ENCODE assay signal across 21 cellular contexts in genomic region chr16:10930755-10931093, GRCh38. TPM values are rescaled to one million over a fixed set of nuclear protein-coding genes. Genes with fewer than 3 reads are reported as not detected.
DNase-seq lines count a peak whose midpoint lies in the region; ATAC-seq and TF ChIP-seq lines count a peak whose summit lies in the region.
"Had no signal": no experiment of that assay in that cellular context is flagged by ENCODE, and none has a peak within 500 bp of the region (broad histone marks: within the 10 kb centered on the region; RNA-seq: fewer than 3 reads in every experiment).

No MANE protein-coding gene starts in this region.

- intact Hi-C loops in posterior cingulate gyrus (cut with DNase I), result no loop called here
- intact Hi-C loops in activated CD8-positive, alpha-beta T cell treated with anti-CD3 and anti-CD28 coated beads for 36 hours (cut with micrococcal nuclease), result no loop called here

- H3K4me3 ChIP-seq in BE2C (ENCODE audit: low read depth, low read length) (no peak overlapping the region), epithelial cell of proximal tubule (ENCODE audit: low read depth, low read length) (no peak overlapping the region)
- H3K4me3 ChIP-seq: SJSA1 had no signal

- no peaks in the 10 kb centered on the region for H3K9me3 ChIP-seq in BE2C
- H3K9me3 ChIP-seq: SJSA1 had no signal

- no peaks in the 10 kb centered on the region for H3K27me3 ChIP-seq in BE2C
- H3K27me3 ChIP-seq: SJSA1 had no signal

- DNase-seq in BE2C (no peak), GM13976 (ENCODE audit: low spot score) (no peak), SHP77 (lab: John Stamatoyannopoulos, UW) (peak; percentile 53 to 68), epithelial cell of proximal tubule (ENCODE audit: low read depth) (no peak), epidermal melanocyte (ENCODE audit: insufficient read length, low spot score) (no peak), posterior cingulate gyrus (no peak)
- DNase-seq in activated CD8-positive, alpha-beta T cell treated with anti-CD3 and anti-CD28 coated beads for 36 hours, result no peak
- DNase-seq: activated CD4-positive, alpha-beta T cell treated with anti-CD3 and anti-CD28 coated beads, Interleukin-2, amount 10 ng/mL, durations not matched to agents 24 days and 14 days; activated CD8-positive, alpha-beta memory T cell treated with anti-CD3 and anti-CD28 coated beads, Interleukin-2, amount 50 U/mL, for 4 hours; activated gamma-delta T cell; CD4-positive, alpha-beta memory T cell; cerebellar nuclear complex; DND-41; kidney; mesenchymal stem cell; natural killer cell; NCI-H1694; stimulated activated CD4-positive, alpha-beta T cell treated with anti-CD3 and anti-CD28 coated beads, Interleukin-1b, Interleukin-23, amount 100 ng/mL, for 48 hours had no signal

- no peak overlapping the region for H3K4me3 Mint-ChIP-seq in activated CD8-positive, alpha-beta T cell treated with anti-CD3 and anti-CD28 coated beads for 36 hours
- H3K4me3 Mint-ChIP-seq: activated CD4-positive, alpha-beta T cell treated with anti-CD3 and anti-CD28 coated beads, Interleukin-2, amount 10 ng/mL, durations not matched to agents 24 days and 14 days; CD4-positive, alpha-beta memory T cell; natural killer cell had no signal

- no peak overlapping the region for H3K27ac Mint-ChIP-seq in activated CD8-positive, alpha-beta T cell treated with anti-CD3 and anti-CD28 coated beads for 36 hours

- POLR2A ChIA-PET in activated CD8-positive, alpha-beta T cell treated with anti-CD3 and anti-CD28 coated beads for 36 hours (lab: Charles Lee), result interaction anchor here (1.4 kb wide), 2 partner anchors 9 to 12 kb away, joined by 4 to 5 read pairs; no protein-coding TSS in a partner anchor

- H3K4me1 Mint-ChIP-seq in activated CD8-positive, alpha-beta T cell treated with anti-CD3 and anti-CD28 coated beads for 36 hours (ENCODE audit: low read depth), result peaks cover 31% of the 10 kb centered on the region

- no peaks in the 10 kb centered on the region for H3K27me3 Mint-ChIP-seq in activated CD8-positive, alpha-beta T cell treated with anti-CD3 and anti-CD28 coated beads for 36 hours
- H3K27me3 Mint-ChIP-seq: activated CD4-positive, alpha-beta T cell treated with anti-CD3 and anti-CD28 coated beads, Interleukin-2, amount 10 ng/mL, durations not matched to agents 24 days and 14 days; CD4-positive, alpha-beta memory T cell had no signal

- H3K4me1 ChIP-seq in BE2C, result no peaks in the 10 kb centered on the region; the same call in 1 of the 2 replicates
- H3K4me1 ChIP-seq: SJSA1 had no signal

- peaks cover 24% of the 10 kb centered on the region for H3K36me3 Mint-ChIP-seq in activated CD8-positive, alpha-beta T cell treated with anti-CD3 and anti-CD28 coated beads for 36 hours (ENCODE audit: low read depth)
- H3K36me3 Mint-ChIP-seq: natural killer cell had no signal

- no peaks in the 10 kb centered on the region for H3K9me3 Mint-ChIP-seq in activated CD8-positive, alpha-beta T cell treated with anti-CD3 and anti-CD28 coated beads for 36 hours
- H3K9me3 Mint-ChIP-seq: activated CD4-positive, alpha-beta T cell treated with anti-CD3 and anti-CD28 coated beads, Interleukin-2, amount 10 ng/mL, durations not matched to agents 24 days and 14 days; CD4-positive, alpha-beta memory T cell; natural killer cell had no signal

- TF ChIP-seq CTCF in BE2C (IDR thresholded peaks at IDR 0.05; ENCODE audit: low read depth, low read length), result peak; percentile 9; the same call in 1 of the 2 replicates
- peak; percentile 4 for TF ChIP-seq CTCF in GM13976 (IDR thresholded peaks at IDR 0.05; ENCODE audit: borderline replicate concordance, control extremely low read depth, extremely low read depth, insufficient read depth, missing control alignments)
- peak; percentile 26 for TF ChIP-seq CTCF in epithelial cell of proximal tubule (conservative IDR thresholded peaks at IDR 0.05; ENCODE audit: low read depth, low read length)
- TF ChIP-seq CTCF in activated CD8-positive, alpha-beta T cell treated with anti-CD3 and anti-CD28 coated beads for 36 hours (IDR thresholded peaks at IDR 0.05), result no peak

- peaks cover 19% of the 10 kb centered on the region for H3K36me3 ChIP-seq in BE2C

- ATAC-seq in GM21717 (IDR thresholded peaks at IDR 0.05; ENCODE audit: unreplicated experiment), result no peak
- no peak for ATAC-seq in activated CD8-positive, alpha-beta T cell treated with anti-CD3 and anti-CD28 coated beads for 36 hours
- ATAC-seq: natural killer cell had no signal

- in situ Hi-C loops in GM13976 (cut with MboI; ENCODE audit: low sequenced_read_pairs, unreplicated experiment), result loop anchor here (10.0 kb wide), 1 partner anchor 406 kb away; no protein-coding TSS in a partner anchor

- CTCF ChIA-PET in activated CD8-positive, alpha-beta T cell treated with anti-CD3 and anti-CD28 coated beads for 36 hours (lab: Charles Lee), result interaction anchor here (0.9 to 1.5 kb wide), 4 partner anchors 10 to 416 kb away, joined by 3 to 4 read pairs (median 3); partner anchors contain the start of gene DEXI

RNA-seq across cellular contexts. Expression of gene DEXI, which starts 11.5 kb away (rescaled TPM):
- 68.8 TPM for polyA plus RNA-seq in BE2C (2012; ENCODE audit: insufficient read depth, insufficient read length, low read depth)
- total RNA-seq in epithelial cell of proximal tubule, result 43.9 and 63.4 TPM in 2 replicates
- total RNA-seq in activated CD8-positive, alpha-beta T cell treated with anti-CD3 and anti-CD28 coated beads for 36 hours, result 10 to 100 TPM; 24.8 to 25.3 TPM

RNA-seq across cellular contexts. Expression of gene CLEC16A, which starts 13.6 kb away (rescaled TPM):
- polyA plus RNA-seq in BE2C (2012; ENCODE audit: insufficient read depth, insufficient read length, low read depth), result 33.3 TPM
- 11.3 and 15.6 TPM in 2 replicates for total RNA-seq in epithelial cell of proximal tubule
- total RNA-seq in activated CD8-positive, alpha-beta T cell treated with anti-CD3 and anti-CD28 coated beads for 36 hours, result 10 to 100 TPM; 20.4 to 21.7 TPM

RNA-seq across cellular contexts. Expression of gene CIITA, which starts 53.7 kb away (rescaled TPM):
- 1.8 TPM for polyA plus RNA-seq in BE2C (2012; ENCODE audit: insufficient read depth, insufficient read length, low read depth)
- total RNA-seq in epithelial cell of proximal tubule, result 0.14 TPM in 1 of 2 replicates, not detected in the other
- 1 to 10 TPM; 4.4 to 5.3 TPM for total RNA-seq in activated CD8-positive, alpha-beta T cell treated with anti-CD3 and anti-CD28 coated beads for 36 hours
- total RNA-seq: NCI-H460 had no signal

Comparison
In these comparisons a context has a peak if more than half of its experiments do, and no peak if none do; other contexts are left out.
1. DNase-seq: peak in SHP77 (2 of 2); none in BE2C (single experiment), GM13976 (single experiment), epithelial cell of proximal tubule (single experiment), epidermal melanocyte (single experiment), posterior cingulate gyrus (0 of 10) and activated CD8-positive, alpha-beta T cell treated with anti-CD3 and anti-CD28 coated beads for 36 hours (single experiment).